8 cellular contexts compared by ENCODE assay signal in the genomic region with DNA sequence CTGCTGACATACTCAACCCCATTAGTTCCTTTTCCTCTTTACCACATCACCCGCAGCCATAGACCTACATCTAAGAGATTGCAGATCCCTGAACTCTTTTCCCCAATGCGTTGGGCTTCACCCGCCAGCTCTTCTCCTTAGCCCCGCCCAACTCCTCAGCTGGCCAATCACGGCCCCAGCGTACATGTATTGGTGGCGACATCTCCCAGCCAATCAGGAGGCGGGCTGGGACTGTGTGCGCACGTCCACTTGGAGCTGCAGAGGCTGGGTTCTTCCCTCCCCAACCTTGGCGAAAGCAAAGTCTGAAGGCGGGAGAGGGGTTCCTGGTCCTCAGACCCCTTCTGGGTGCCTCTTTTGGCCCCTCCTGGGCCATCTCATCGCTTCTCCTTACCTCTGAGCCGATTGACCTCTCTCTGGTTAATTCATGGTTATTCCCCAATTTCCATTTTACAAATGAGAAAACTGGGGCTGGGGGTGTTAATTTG. TPM values are rescaled to one million over a fixed set of nuclear protein-coding genes. Genes with fewer than 3 reads are reported as not detected.
DNase-seq lines count a peak whose midpoint lies in the region; ATAC-seq and TF ChIP-seq lines count a peak whose summit lies in the region.

No MANE protein-coding gene starts in this region.

- peak overlapping the region; percentile 67 for H3K27ac Mint-ChIP-seq in activated naive CD4-positive, alpha-beta T cell treated with anti-CD3 and anti-CD28 coated beads, Interleukin-2, amount 10 ng/mL, durations not matched to agents 7 days and 5 days

- H3K4me3 Mint-ChIP-seq in activated naive CD4-positive, alpha-beta T cell treated with anti-CD3 and anti-CD28 coated beads, Interleukin-2, amount 10 ng/mL, durations not matched to agents 7 days and 5 days = peak overlapping the region; percentile 67

- H3K9me3 ChIP-seq in RWPE2 (ENCODE audit: severe bottlenecking) (no peaks in the 10 kb centered on the region), suprapubic skin (no peaks in the 10 kb centered on the region)

- H3K4me3 ChIP-seq in RWPE2 (ENCODE audit: severe bottlenecking) (no peak overlapping the region), suprapubic skin (peak overlapping the region; percentile 35)

- peak; percentile 100 for ATAC-seq in GM19043 (IDR thresholded peaks at IDR 0.05; ENCODE audit: low read depth, unreplicated experiment)
- ATAC-seq in HG03342 (IDR thresholded peaks at IDR 0.05; ENCODE audit: unreplicated experiment) = peak; percentile 100
- peak; percentile 90 for ATAC-seq in RWPE2 (ENCODE audit: low read depth)

- H3K4me1 Mint-ChIP-seq in activated naive CD4-positive, alpha-beta T cell treated with anti-CD3 and anti-CD28 coated beads, Interleukin-2, amount 10 ng/mL, durations not matched to agents 7 days and 5 days = peaks cover 36% of the 10 kb centered on the region

- TF ChIP-seq CTCF in AG09319 (IDR thresholded peaks at IDR 0.05; ENCODE audit: low read depth, low read length) = no peak
- TF ChIP-seq CTCF in RWPE2 (IDR thresholded peaks at IDR 0.05; ENCODE audit: poor library complexity, severe bottlenecking) = no peak
- TF ChIP-seq CTCF in suprapubic skin (IDR thresholded peaks at IDR 0.05) = no peak

- H3K36me3 ChIP-seq in RWPE2 (ENCODE audit: low read depth) (no peaks in the 10 kb centered on the region), suprapubic skin (no peaks in the 10 kb centered on the region)

- no peak for TF ChIP-seq EP300 in suprapubic skin (IDR thresholded peaks at IDR 0.05)

- H3K36me3 Mint-ChIP-seq in activated naive CD4-positive, alpha-beta T cell treated with anti-CD3 and anti-CD28 coated beads, Interleukin-2, amount 10 ng/mL, durations not matched to agents 7 days and 5 days = peaks cover 4% of the 10 kb centered on the region

- TF ChIP-seq POLR2A in suprapubic skin (IDR thresholded peaks at IDR 0.05) = peak in 1 of 2 donors; percentile 28

- H3K27me3 ChIP-seq in RWPE2 (ENCODE audit: insufficient read depth, poor library complexity, severe bottlenecking) (peaks cover 17% of the 10 kb centered on the region), suprapubic skin (peaks cover 5% of the 10 kb centered on the region)

- CTCF ChIA-PET in activated naive CD4-positive, alpha-beta T cell treated with anti-CD3 and anti-CD28 coated beads, Interleukin-2, amount 10 ng/mL, durations not matched to agents 7 days and 5 days (lab: Charles Lee) = interaction anchor here (0.7 to 2.1 kb wide), 7 partner anchors 10 to 161 kb away, joined by 3 to 11 read pairs (median 4); partner anchors contain the start of gene PDE1B

- no peaks in the 10 kb centered on the region for H3K9me3 Mint-ChIP-seq in activated naive CD4-positive, alpha-beta T cell treated with anti-CD3 and anti-CD28 coated beads, Interleukin-2, amount 10 ng/mL, durations not matched to agents 7 days and 5 days

- peaks cover 8% of the 10 kb centered on the region for H3K27me3 Mint-ChIP-seq in activated naive CD4-positive, alpha-beta T cell treated with anti-CD3 and anti-CD28 coated beads, Interleukin-2, amount 10 ng/mL, durations not matched to agents 7 days and 5 days

- 15% methylated on average over 14 of the region's 14 CpGs for WGBS in suprapubic skin

- H3K4me1 ChIP-seq in RWPE2 (ENCODE audit: insufficient read depth, poor library complexity, severe bottlenecking) = no peaks in the 10 kb centered on the region
- peaks cover 12% of the 10 kb centered on the region for H3K4me1 ChIP-seq in suprapubic skin

- DNase-seq in AG09319 (ENCODE audit: extremely low read depth, low read depth) (peak; percentile 4), RWPE2 (ENCODE audit: low spot score) (no peak), glomerular visceral epithelial cell (ENCODE audit: extremely low spot score) (peak; percentile 33), occipital lobe (lab: John Stamatoyannopoulos, UW) (peak; percentile 90), suprapubic skin (ENCODE audit: low spot score in 2 of 2) (peak; percentile 89 to 94)
- peak; percentile 93 for DNase-seq in activated naive CD4-positive, alpha-beta T cell treated with anti-CD3 and anti-CD28 coated beads, Interleukin-2, amount 10 ng/mL, durations not matched to agents 7 days and 5 days

- no peak overlapping the region for H3K27ac ChIP-seq in RWPE2 (ENCODE audit: poor library complexity, severe bottlenecking)
- H3K27ac ChIP-seq in suprapubic skin = peak overlapping the region; percentile 56

RNA-seq across cellular contexts. Expression of gene PDE1B, which starts 11.0 kb away (rescaled TPM):
- total RNA-seq in occipital lobe = 6.6 TPM
- total RNA-seq in suprapubic skin = 1 to 10 TPM; 1.8 to 4.8 (median 3.9) TPM

RNA-seq across cellular contexts. Expression of gene PPP1R1A, which starts 28.0 kb away (rescaled TPM):
- total RNA-seq in occipital lobe (6.7 TPM), suprapubic skin (10 to 100 TPM in 1 of 4 donors, 1 to 10 TPM in 3; 3.5 to 11.0 (median 5.9) TPM)
